In the genomic region with DNA sequence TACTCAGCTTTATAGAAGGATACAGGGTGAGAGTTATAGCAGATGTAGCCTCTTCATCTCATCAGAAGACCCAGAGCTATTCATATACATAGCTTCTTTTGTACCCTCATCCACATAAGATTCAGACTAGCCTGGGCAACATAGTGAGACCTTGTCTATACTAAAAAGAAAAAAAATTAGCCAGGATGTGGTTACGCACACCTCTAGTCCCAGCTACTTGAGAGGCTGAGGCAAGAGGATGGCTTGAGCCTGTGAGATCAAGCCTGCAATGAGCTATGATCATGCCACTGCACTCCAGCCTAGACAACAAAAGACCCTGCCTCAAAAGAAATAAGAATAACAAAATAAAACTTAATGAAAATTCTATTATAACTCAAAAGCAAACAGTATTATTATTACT, we compare ENCODE assay signal across 15 cellular contexts.
DNase-seq lines count a peak whose midpoint lies in the region; ATAC-seq and TF ChIP-seq lines count a peak whose summit lies in the region.
"Had no signal": no experiment of that assay in that cellular context is flagged by ENCODE, and none has a peak within 500 bp of the region (broad histone marks: within the 10 kb centered on the region; RNA-seq: fewer than 3 reads in every experiment).

No MANE protein-coding gene starts in this region.

- peak; percentile 58 for ATAC-seq in stimulated activated naive CD8-positive, alpha-beta T cell treated with anti-CD3 and anti-CD28 coated beads, Interleukin-15, amount 100 ng/mL, for 72 hours
- ATAC-seq in stimulated activated naive CD8-positive, alpha-beta T cell treated with anti-CD3 and anti-CD28 coated beads, Interleukin-15, Interleukin-2, amounts not matched to agents 100 U/mL and 50 U/mL, for 24 hours, result no peak
- ATAC-seq in central memory CD8-positive, alpha-beta T cell (replicated peaks; ENCODE audit: extremely low read depth, poor library complexity, severe bottlenecking), result peak; percentile 75
- ATAC-seq in GM21390 (IDR thresholded peaks at IDR 0.05; ENCODE audit: unreplicated experiment) (no peak), GM18870 (IDR thresholded peaks at IDR 0.05; ENCODE audit: unreplicated experiment) (no peak)
- ATAC-seq: A549, HepG2 had no signal

- H3K9me3 Mint-ChIP-seq in stimulated activated naive CD8-positive, alpha-beta T cell treated with anti-CD3 and anti-CD28 coated beads, Interleukin-15, amount 100 ng/mL, for 72 hours, result no peaks in the 10 kb centered on the region
- H3K9me3 Mint-ChIP-seq in central memory CD8-positive, alpha-beta T cell, result no peaks in the 10 kb centered on the region
- H3K9me3 Mint-ChIP-seq: CD4-positive, alpha-beta T cell had no signal

- no peak overlapping the region for H3K27ac Mint-ChIP-seq in stimulated activated naive CD8-positive, alpha-beta T cell treated with anti-CD3 and anti-CD28 coated beads, Interleukin-15, amount 100 ng/mL, for 72 hours
- H3K27ac Mint-ChIP-seq in central memory CD8-positive, alpha-beta T cell (ENCODE audit: low read depth), result no peak overlapping the region
- H3K27ac Mint-ChIP-seq: CD4-positive, alpha-beta T cell had no signal

- no peak overlapping the region for H3K4me3 Mint-ChIP-seq in stimulated activated naive CD8-positive, alpha-beta T cell treated with anti-CD3 and anti-CD28 coated beads, Interleukin-15, amount 100 ng/mL, for 72 hours
- H3K4me3 Mint-ChIP-seq in central memory CD8-positive, alpha-beta T cell, result no peak overlapping the region
- H3K4me3 Mint-ChIP-seq: CD4-positive, alpha-beta T cell; H9 had no signal

- TF ChIP-seq POLR2A in erythroblast (IDR thresholded peaks at IDR 0.05; ENCODE audit: low read length), result no peak

- no peaks in the 10 kb centered on the region for H3K4me1 Mint-ChIP-seq in stimulated activated naive CD8-positive, alpha-beta T cell treated with anti-CD3 and anti-CD28 coated beads, Interleukin-15, amount 100 ng/mL, for 72 hours
- H3K4me1 Mint-ChIP-seq in central memory CD8-positive, alpha-beta T cell, result peaks cover 9% of the 10 kb centered on the region

- H3K27me3 Mint-ChIP-seq in stimulated activated naive CD8-positive, alpha-beta T cell treated with anti-CD3 and anti-CD28 coated beads, Interleukin-15, amount 100 ng/mL, for 72 hours, result no peaks in the 10 kb centered on the region
- H3K27me3 Mint-ChIP-seq in central memory CD8-positive, alpha-beta T cell, result no peaks in the 10 kb centered on the region
- H3K27me3 Mint-ChIP-seq: CD4-positive, alpha-beta T cell had no signal

- peaks cover 3% of the 10 kb centered on the region for H3K36me3 Mint-ChIP-seq in central memory CD8-positive, alpha-beta T cell (ENCODE audit: insufficient read depth)

- DNase-seq in NCI-H82 (lab: John Stamatoyannopoulos, UW) (peak; percentile 46), NCI-H82 treated with DMSO at 0.1 percent for 48 hours (lab: John Stamatoyannopoulos, UW; ENCODE audit: unreplicated experiment) (no peak), erythroblast (lab: John Stamatoyannopoulos, UW) (no peak)
- no peak for DNase-seq in stimulated activated naive CD8-positive, alpha-beta T cell treated with anti-CD3 and anti-CD28 coated beads, Interleukin-15, amount 100 ng/mL, for 72 hours
- no peak for DNase-seq in stimulated activated naive CD8-positive, alpha-beta T cell treated with anti-CD3 and anti-CD28 coated beads, Interleukin-15, Interleukin-2, amounts not matched to agents 100 U/mL and 50 U/mL, for 24 hours
- DNase-seq in central memory CD8-positive, alpha-beta T cell (ENCODE audit: low spot score in 2 of 2), result no peak
- DNase-seq: AML-193; Caco-2; CD4-positive, alpha-beta T cell; GDM1; H9 had no signal

Comparison
In these comparisons a context has a peak if more than half of its experiments do, and no peak if none do; other contexts are left out.
1. ATAC-seq: peak in stimulated activated naive CD8-positive, alpha-beta T cell treated with anti-CD3 and anti-CD28 coated beads, Interleukin-15, amount 100 ng/mL, for 72 hours (single experiment) and central memory CD8-positive, alpha-beta T cell (single experiment); none in stimulated activated naive CD8-positive, alpha-beta T cell treated with anti-CD3 and anti-CD28 coated beads, Interleukin-15, Interleukin-2, amounts not matched to agents 100 U/mL and 50 U/mL, for 24 hours (single experiment), GM21390 (single experiment) and GM18870 (single experiment).